ENCODE assay signal across 10 cellular contexts in the genomic region with DNA sequence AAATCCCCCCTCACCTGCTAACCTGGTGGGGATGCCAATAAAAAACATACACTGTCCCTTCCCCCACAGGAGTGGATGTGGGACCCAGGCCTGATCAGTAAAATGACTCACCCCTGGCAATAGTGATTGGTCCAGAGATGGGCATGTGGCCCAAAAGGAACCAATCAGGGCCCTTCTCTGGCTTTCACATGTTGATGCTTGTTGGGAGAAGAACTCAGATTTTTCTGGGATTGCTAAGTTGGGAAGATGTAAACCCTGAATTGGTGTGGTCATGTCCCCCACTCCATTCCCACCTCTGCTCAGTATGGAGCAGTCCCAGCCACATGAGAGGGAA. TPM values are rescaled to one million over a fixed set of nuclear protein-coding genes. Genes with fewer than 3 reads are reported as not detected.
"Had no signal": no experiment of that assay in that cellular context is flagged by ENCODE, and none has a peak within 500 bp of the region (broad histone marks: within the 10 kb centered on the region; RNA-seq: fewer than 3 reads in every experiment).

No MANE protein-coding gene starts in this region.

- H3K36me3 ChIP-seq: HAP-1 had no signal

- H3K9me3 ChIP-seq: HAP-1 had no signal

- H3K4me1 ChIP-seq: HAP-1 had no signal

- H2AFZ ChIP-seq: GM23248 had no signal

- DNase-seq: GM23248, GOT3, H7, HFFc6, KBM-7 had no signal

- H3K9ac ChIP-seq: GM23248, KMS-11 had no signal

- ATAC-seq: HCT116 had no signal

- FAIRE-seq: HTR-8/SVneo had no signal

- H3K27ac ChIP-seq: GM23248, KMS-11 had no signal

- H3K4me2 ChIP-seq: KMS-11 had no signal

- H3K4me3 ChIP-seq: GM23248, HAP-1 had no signal

RNA-seq across cellular contexts. Expression of a gene that starts 43.6 kb away (rescaled TPM):
- polyA plus RNA-seq: GM23248, IgD-negative memory B cell had no signal
